Comparison of ENCODE assay signal across 23 cellular contexts in genomic region chr16:50056226-50056625, GRCh38. TPM values are rescaled to one million over a fixed set of nuclear protein-coding genes. Genes with fewer than 3 reads are reported as not detected.
DNase-seq lines count a peak whose midpoint lies in the region; ATAC-seq, FAIRE-seq and TF ChIP-seq lines count a peak whose summit lies in the region.
"Had no signal": no experiment of that assay in that cellular context is flagged by ENCODE, and none has a peak within 500 bp of the region (broad histone marks: within the 10 kb centered on the region; RNA-seq: fewer than 3 reads in every experiment).

No MANE protein-coding gene starts in this region.

- DNase-seq in HepG2 (ENCODE audit: low spot score) (no peak), right lobe of liver (no peak), HFFc6 (no peak), glutamatergic neuron (no peak), NCI-H146 (lab: John Stamatoyannopoulos, UW) (no peak)
- DNase-seq: 8988T; ACHN; AML-193; BE2C; CD4-positive, alpha-beta T cell; CD8-positive, alpha-beta memory T cell; DMS79; EL; GF-D8; GOT3 had no signal

- TF ChIP-seq POLR2A in HepG2 (IDR thresholded peaks at IDR 0.05; ENCODE audit: insufficient read depth in 1 of 2, low read depth in 2 of 2, low read length in 2 of 2) = no peak
- TF ChIP-seq POLR2A in right lobe of liver (IDR thresholded peaks at IDR 0.05) = no peak

- POLR2A ChIA-PET in HepG2 (lab: Yijun Ruan, JAX) = no interaction called here

- intact Hi-C loops in HepG2 (cut with micrococcal nuclease; ENCODE audit: unreplicated experiment) = no loop called here
- intact Hi-C loops in right lobe of liver (cut with DNase I) = no loop called here

- no peak overlapping the region for H3K9ac ChIP-seq in HepG2 (ENCODE audit: insufficient read depth, low read depth, low read length)
- H3K9ac ChIP-seq: BLaER1 treated with 17β-estradiol and CSF1 and Interleukin-3, amounts not matched to agents 10 nM and 100 nM had no signal

- no peak overlapping the region for H3K27ac ChIP-seq in HepG2 (ENCODE audit: extremely low read length, insufficient read depth, low read length)
- no peak overlapping the region for H3K27ac ChIP-seq in right lobe of liver
- H3K27ac ChIP-seq: A549; BLaER1 treated with 17β-estradiol and CSF1 and Interleukin-3, amounts not matched to agents 10 nM and 100 nM had no signal

- peaks cover 7% of the 10 kb centered on the region for H3K27me3 Mint-ChIP-seq in HFFc6 (ENCODE audit: insufficient read depth)
- H3K27me3 Mint-ChIP-seq in glutamatergic neuron (ENCODE audit: unreplicated experiment) = peaks cover 4% of the 10 kb centered on the region

- TF ChIP-seq EP300 in HepG2 (IDR thresholded peaks at IDR 0.05; ENCODE audit: low read depth in 2 of 2, low read length in 2 of 2) (no peak), HepG2 (CRISPR knock-in tag; IDR thresholded peaks at IDR 0.05; ENCODE audit: borderline replicate concordance) (no peak)

- no peaks in the 10 kb centered on the region for H3K79me2 ChIP-seq in HepG2 (ENCODE audit: insufficient read depth, low read length)

- no peak overlapping the region for H2AFZ ChIP-seq in HepG2 (ENCODE audit: low read length)

- H3K36me3 Mint-ChIP-seq in HFFc6 (ENCODE audit: low read depth) (0 out of 2 replicates have a peak, but pooled peaks cover 4% of the 10 kb centered on the region), glutamatergic neuron (ENCODE audit: unreplicated experiment) (no peaks in the 10 kb centered on the region)

- 0 out of 5 replicates have a peak, but pooled peaks cover 0 to 2% of the 10 kb centered on the region in 2 experiments for H3K27me3 ChIP-seq in HepG2 (ENCODE audit: control insufficient read depth in 1 of 2, insufficient read depth in 2 of 2, low read length in 2 of 2)
- no peaks in the 10 kb centered on the region for H3K27me3 ChIP-seq in right lobe of liver
- H3K27me3 ChIP-seq: BE2C; BLaER1 treated with 17β-estradiol and CSF1 and Interleukin-3, amounts not matched to agents 10 nM and 100 nM had no signal

- no TSS peak for BruUV-seq in HepG2 (replicated peaks; lab: Mats Ljungman, UMichigan)

- H3K4me3 ChIP-seq in HepG2 (replicated peaks in 1 of 3; ENCODE audit: insufficient read depth in 1 of 3, low read depth in 2 of 3, low read length in 3 of 3) (no peak overlapping the region), right lobe of liver (no peak overlapping the region)
- H3K4me3 ChIP-seq: A549; BLaER1 treated with 17β-estradiol and CSF1 and Interleukin-3, amounts not matched to agents 10 nM and 100 nM; HAP-1 had no signal

- H3K4me1 ChIP-seq in HepG2 (ENCODE audit: insufficient read depth, low read length) (no peaks in the 10 kb centered on the region), right lobe of liver (no peaks in the 10 kb centered on the region)
- H3K4me1 ChIP-seq: A549; BE2C; BLaER1 treated with 17β-estradiol and CSF1 and Interleukin-3, amounts not matched to agents 10 nM and 100 nM; HAP-1 had no signal

- WGBS in HepG2 (ENCODE audit: low lambda C conversion rate) = 53% methylated on average over 4 of the region's 4 CpGs
- 93% methylated on average over 4 of the region's 4 CpGs for WGBS in right lobe of liver (ENCODE audit: insufficient coverage, low coverage, low lambda C conversion rate, missing lambda C conversion rate)

- no peak for ATAC-seq in HepG2
- no peak for ATAC-seq in right lobe of liver
- ATAC-seq in HG03139 (IDR thresholded peaks at IDR 0.05; ENCODE audit: unreplicated experiment) = no peak
- ATAC-seq: A549 had no signal

- H3K9me3 ChIP-seq in HepG2 (ENCODE audit: low read length) = peaks cover 19% of the 10 kb centered on the region
- peaks cover 0 to 3% (median 0%) of the 10 kb centered on the region in 4 donors for H3K9me3 ChIP-seq in right lobe of liver
- H3K9me3 ChIP-seq: BE2C had no signal

- no peak for TF ChIP-seq RAD21 in HepG2 (CRISPR knock-in tag; IDR thresholded peaks at IDR 0.05)

- FAIRE-seq in HepG2 (lab: Jason Lieb, UNC) = no peak
- FAIRE-seq: A549, GM12891, GM18507, H54 had no signal

- H3K36me3 ChIP-seq in HepG2 (replicated peaks in 1 of 2; ENCODE audit: control insufficient read depth in 1 of 2, insufficient read depth in 2 of 2, low read length in 2 of 2) (no peaks in the 10 kb centered on the region), right lobe of liver (no peaks in the 10 kb centered on the region)
- H3K36me3 ChIP-seq: BE2C, HAP-1 had no signal

- no peaks in the 10 kb centered on the region; the same call in 1 of the 2 replicates for H3K4me1 Mint-ChIP-seq in HFFc6 (ENCODE audit: low read depth)
- no peaks in the 10 kb centered on the region for H3K4me1 Mint-ChIP-seq in glutamatergic neuron (ENCODE audit: low read depth, unreplicated experiment)
- H3K4me1 Mint-ChIP-seq: CD14-positive monocyte; CD8-positive, alpha-beta memory T cell had no signal

- peaks cover 7% of the 10 kb centered on the region for H3K9me3 Mint-ChIP-seq in HFFc6
- H3K9me3 Mint-ChIP-seq in glutamatergic neuron (ENCODE audit: unreplicated experiment) = peaks cover 8% of the 10 kb centered on the region

- H4K20me1 ChIP-seq in HepG2 (ENCODE audit: insufficient read depth, low read length) = no peaks in the 10 kb centered on the region
- H4K20me1 ChIP-seq: BLaER1 treated with 17β-estradiol and CSF1 and Interleukin-3, amounts not matched to agents 10 nM and 100 nM had no signal

- in situ Hi-C loops in HepG2 (cut with HindIII; ENCODE audit: extremely low pct_ligation_motif_present, low pct_unique_long_range_greater_than_20kb) = no loop called here

- H3K27ac Mint-ChIP-seq in HFFc6 = no peak overlapping the region
- H3K27ac Mint-ChIP-seq in glutamatergic neuron (ENCODE audit: unreplicated experiment) = no peak overlapping the region
- H3K27ac Mint-ChIP-seq: CD14-positive monocyte; CD4-positive, alpha-beta T cell had no signal

- CTCF ChIA-PET in HepG2 (lab: Yijun Ruan, JAX; ENCODE audit: low intra/inter-chr PET ratio, low total read pairs) = no interaction called here

- TF ChIP-seq CTCF in HepG2 (CRISPR knock-in tag; IDR thresholded peaks at IDR 0.05) (no peak), right lobe of liver (IDR thresholded peaks at IDR 0.05) (no peak), HFFc6 (IDR thresholded peaks at IDR 0.05) (peak; percentile 15; the same call in 1 of the 2 replicates), glutamatergic neuron (IDR thresholded peaks at IDR 0.05; ENCODE audit: partially characterized antibody, unreplicated experiment) (peak; percentile 8)

- H3K4me3 Mint-ChIP-seq in HFFc6 (no peak overlapping the region), glutamatergic neuron (ENCODE audit: unreplicated experiment) (no peak overlapping the region)
- H3K4me3 Mint-ChIP-seq: CD14-positive monocyte; CD4-positive, alpha-beta T cell; CD8-positive, alpha-beta memory T cell had no signal

- no peak overlapping the region for H3K4me2 ChIP-seq in HepG2 (ENCODE audit: low read depth, low read length)
- H3K4me2 ChIP-seq: A549; BLaER1 treated with 17β-estradiol and CSF1 and Interleukin-3, amounts not matched to agents 10 nM and 100 nM had no signal

RNA-seq across cellular contexts. Expression of gene HEATR3, which starts 9.5 kb away (rescaled TPM):
- total RNA-seq in HepG2 (2016; rRNA removed; fragmentation: Illumina TruSeq; extraction: Trizol) = 52.4 and 60.2 TPM in 2 replicates
- 12.4 and 12.6 TPM in 2 replicates for total RNA-seq in HepG2 (2016; cell fraction: cytosol; rRNA removed; fragmentation: Illumina TruSeq; extraction: Trizol; ENCODE audit: low read depth)
- total RNA-seq in HepG2 (2016; cell fraction: insoluble cytoplasmic fraction; rRNA removed; fragmentation: Illumina TruSeq; extraction: Trizol) = 53.9 and 59.2 TPM in 2 replicates
- total RNA-seq in HepG2 (2016; cell fraction: membrane; rRNA removed; fragmentation: Illumina TruSeq; extraction: Trizol) = 26.4 and 27.6 TPM in 2 replicates
- 47.4 and 53.4 TPM in 2 replicates for total RNA-seq in HepG2 (2016; cell fraction: nucleus; rRNA removed; fragmentation: Illumina TruSeq; extraction: Trizol)
- polyA plus RNA-seq in HepG2 (2011; rRNA removed) = 22.4 and 26.8 TPM in 2 replicates
- polyA plus RNA-seq in HepG2 (2011; cell fraction: cytosol; rRNA removed) = 15.4 and 17.6 TPM in 2 replicates
- 77.8 and 81.6 TPM in 2 replicates for polyA plus RNA-seq in HepG2 (2011; cell fraction: nucleus; rRNA removed)
- polyA plus RNA-seq in HepG2 (2012) = 17.6 and 19.5 TPM in 2 replicates
- 4.8 and 5.2 TPM in 2 replicates for polyA plus RNA-seq in HepG2 (2016; cell fraction: cytosol; fragmentation: Illumina TruSeq; extraction: Trizol; ENCODE audit: low read depth)
- polyA plus RNA-seq in HepG2 (2016; cell fraction: insoluble cytoplasmic fraction; fragmentation: Illumina TruSeq; extraction: Trizol; ENCODE audit: low read depth) = 34.2 and 38.9 TPM in 2 replicates
- polyA plus RNA-seq in HepG2 (2016; cell fraction: membrane; fragmentation: Illumina TruSeq; extraction: Trizol; ENCODE audit: low read depth) = 11.1 and 12.7 TPM in 2 replicates
- polyA plus RNA-seq in HepG2 (2016; cell fraction: nucleus; fragmentation: Illumina TruSeq; extraction: Trizol; ENCODE audit: insufficient read depth, low read depth) = 85.8 and 86.3 TPM in 2 replicates
- 29.3 and 29.9 TPM in 2 replicates for polyA minus RNA-seq in HepG2 (2011; rRNA and poly(A)+ RNA removed; ENCODE audit: low replicate concordance)
- 12.7 and 13.7 TPM in 2 replicates for polyA minus RNA-seq in HepG2 (2011; cell fraction: cytosol; rRNA and poly(A)+ RNA removed)
- polyA minus RNA-seq in HepG2 (2011; cell fraction: nucleus; rRNA and poly(A)+ RNA removed) = 28.8 and 30.3 TPM in 2 replicates
- 10 to 100 TPM in 5 of 6 experiments, 1 to 10 TPM in 1; 8.7 to 21.1 (median 12.2) TPM for total RNA-seq in right lobe of liver
- total RNA-seq in HFFc6 (2021; fragmentation: NEBNext Ultra II Directional; extraction: Animal tissue kit (Norgen Biotek cat#: 25700)) = 10 to 100 TPM; 17.2 to 23.8 (median 19.6) TPM
- 27.9 TPM for total RNA-seq in glutamatergic neuron (ENCODE audit: unreplicated experiment)

RNA-seq across cellular contexts. Expression of gene CNEP1R1, which starts 31.2 kb away (rescaled TPM):
- total RNA-seq in HepG2 (2016; rRNA removed; fragmentation: Illumina TruSeq; extraction: Trizol) (22.9 and 23.6 TPM in 2 replicates), right lobe of liver (1 to 10 TPM; 6.0 to 9.6 (median 7.5) TPM), glutamatergic neuron (ENCODE audit: unreplicated experiment) (15.0 TPM)
- 10.6 and 11.2 TPM in 2 replicates for total RNA-seq in HepG2 (2016; cell fraction: cytosol; rRNA removed; fragmentation: Illumina TruSeq; extraction: Trizol; ENCODE audit: low read depth)
- 20.7 and 24.2 TPM in 2 replicates for total RNA-seq in HepG2 (2016; cell fraction: insoluble cytoplasmic fraction; rRNA removed; fragmentation: Illumina TruSeq; extraction: Trizol)
- total RNA-seq in HepG2 (2016; cell fraction: membrane; rRNA removed; fragmentation: Illumina TruSeq; extraction: Trizol) = 25.2 and 28.8 TPM in 2 replicates
- total RNA-seq in HepG2 (2016; cell fraction: nucleus; rRNA removed; fragmentation: Illumina TruSeq; extraction: Trizol) = 23.6 and 26.4 TPM in 2 replicates
- polyA plus RNA-seq in HepG2 (2011; rRNA removed) = 25.3 and 26.8 TPM in 2 replicates
- polyA plus RNA-seq in HepG2 (2011; cell fraction: cytosol; rRNA removed) = 13.4 and 20.7 TPM in 2 replicates
- polyA plus RNA-seq in HepG2 (2011; cell fraction: nucleus; rRNA removed) = 25.5 and 34.1 TPM in 2 replicates
- polyA plus RNA-seq in HepG2 (2012) = 15.1 and 16.1 TPM in 2 replicates
- 5.8 and 6.8 TPM in 2 replicates for polyA plus RNA-seq in HepG2 (2016; cell fraction: cytosol; fragmentation: Illumina TruSeq; extraction: Trizol; ENCODE audit: low read depth)
- 17.2 and 18.5 TPM in 2 replicates for polyA plus RNA-seq in HepG2 (2016; cell fraction: insoluble cytoplasmic fraction; fragmentation: Illumina TruSeq; extraction: Trizol; ENCODE audit: low read depth)
- 12.5 and 13.8 TPM in 2 replicates for polyA plus RNA-seq in HepG2 (2016; cell fraction: membrane; fragmentation: Illumina TruSeq; extraction: Trizol; ENCODE audit: low read depth)
- polyA plus RNA-seq in HepG2 (2016; cell fraction: nucleus; fragmentation: Illumina TruSeq; extraction: Trizol; ENCODE audit: insufficient read depth, low read depth) = 46.2 and 46.7 TPM in 2 replicates
- polyA minus RNA-seq in HepG2 (2011; rRNA and poly(A)+ RNA removed; ENCODE audit: low replicate concordance) = 9.1 and 15.4 TPM in 2 replicates
- 17.9 and 22.7 TPM in 2 replicates for polyA minus RNA-seq in HepG2 (2011; cell fraction: cytosol; rRNA and poly(A)+ RNA removed)
- 30.4 and 32.3 TPM in 2 replicates for polyA minus RNA-seq in HepG2 (2011; cell fraction: nucleus; rRNA and poly(A)+ RNA removed)
- total RNA-seq in HFFc6 (2021; fragmentation: NEBNext Ultra II Directional; extraction: Animal tissue kit (Norgen Biotek cat#: 25700)) = 10 to 100 TPM; 22.7 to 28.1 (median 24.2) TPM

Comparison
In these comparisons a context has a peak if more than half of its experiments do, and no peak if none do; other contexts are left out.
1. CTCF ChIP-seq: peak in HFFc6 (single experiment) and glutamatergic neuron (single experiment); none in HepG2 (single experiment) and right lobe of liver (0 of 4).